ENCODE assay signal across 23 cellular contexts in the genomic region with DNA sequence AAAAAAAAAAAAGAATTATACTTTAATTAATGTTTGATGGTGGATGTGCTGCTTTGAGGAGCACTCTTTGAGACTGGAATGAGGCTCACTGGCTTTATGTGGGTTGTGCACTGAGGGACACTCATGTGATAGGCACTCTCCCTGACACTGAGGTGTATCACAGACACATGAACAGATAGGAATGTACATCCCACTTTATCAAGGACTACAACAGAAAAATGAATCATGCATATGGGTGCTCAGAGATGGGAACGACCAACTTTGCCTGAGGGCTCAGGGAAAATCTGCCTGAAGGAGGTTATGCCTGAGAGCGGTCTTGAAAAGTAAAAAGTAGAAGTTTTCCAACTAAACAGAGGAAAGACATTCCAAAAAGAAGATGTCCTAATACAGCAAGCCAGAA.
DNase-seq lines count a peak whose midpoint lies in the region; ATAC-seq and TF ChIP-seq lines count a peak whose summit lies in the region.
"Had no signal": no experiment of that assay in that cellular context is flagged by ENCODE, and none has a peak within 500 bp of the region (broad histone marks: within the 10 kb centered on the region; RNA-seq: fewer than 3 reads in every experiment).

No MANE protein-coding gene starts in this region.

- H3K27me3 ChIP-seq in brain microvascular endothelial cell (replicated peaks) = no peaks in the 10 kb centered on the region
- H3K27me3 ChIP-seq: esophagus muscularis mucosa, MG63, uterus had no signal

- H3K4me1 Mint-ChIP-seq in nephron progenitor cell = peaks cover 61% of the 10 kb centered on the region
- H3K4me1 Mint-ChIP-seq: natural killer cell; stimulated activated effector memory CD8-positive, alpha-beta T cell treated with anti-CD3 and anti-CD28 coated beads, Interleukin-12 subunit alpha, Interleukin-12 subunit beta, amount 100 ng/mL, for 72 hours had no signal

- no peaks in the 10 kb centered on the region for H3K36me3 ChIP-seq in brain microvascular endothelial cell (replicated peaks)
- H3K36me3 ChIP-seq: esophagus muscularis mucosa, MG63, uterus had no signal

- peak overlapping the region; percentile 21 for H3K4me3 Mint-ChIP-seq in nephron progenitor cell
- H3K4me3 Mint-ChIP-seq: activated naive CD8-positive, alpha-beta T cell; activated T-cell treated with anti-CD3 and anti-CD28 coated beads, Interleukin-2, amount 50 U/mL, for 24 hours; natural killer cell; stimulated activated effector memory CD8-positive, alpha-beta T cell treated with anti-CD3 and anti-CD28 coated beads, Interleukin-12 subunit alpha, Interleukin-12 subunit beta, amount 100 ng/mL, for 72 hours had no signal

- H3K27ac Mint-ChIP-seq in nephron progenitor cell = no peak overlapping the region
- H3K27ac Mint-ChIP-seq: activated naive CD8-positive, alpha-beta T cell; activated T-cell treated with anti-CD3 and anti-CD28 coated beads, Interleukin-2, amount 50 U/mL, for 24 hours; natural killer cell; stimulated activated effector memory CD8-positive, alpha-beta T cell treated with anti-CD3 and anti-CD28 coated beads, Interleukin-12 subunit alpha, Interleukin-12 subunit beta, amount 100 ng/mL, for 72 hours had no signal

- in situ Hi-C loops in brain microvascular endothelial cell (cut with HindIII; ENCODE audit: low pct_ligation_motif_present, low sequenced_read_pairs) = no loop called here

- no peak overlapping the region for H3K4me3 ChIP-seq in brain microvascular endothelial cell (ENCODE audit: low read depth, low read length)
- H3K4me3 ChIP-seq: esophagus muscularis mucosa, MG63, uterus had no signal

- ATAC-seq in GM21737 (IDR thresholded peaks at IDR 0.05; ENCODE audit: unreplicated experiment) (no peak), omental fat pad (ENCODE audit: low FRiP score) (no peak)
- ATAC-seq: left colon; natural killer cell; Right ventricle myocardium inferior; stimulated activated effector memory CD8-positive, alpha-beta T cell treated with anti-CD3 and anti-CD28 coated beads, Interleukin-12 subunit alpha, Interleukin-12 subunit beta, amount 100 ng/mL, for 72 hours had no signal

- H3K27me3 Mint-ChIP-seq in nephron progenitor cell (ENCODE audit: low read depth, poor library complexity) = peaks cover 3% of the 10 kb centered on the region
- H3K27me3 Mint-ChIP-seq: activated naive CD8-positive, alpha-beta T cell; activated T-cell treated with anti-CD3 and anti-CD28 coated beads, Interleukin-2, amount 50 U/mL, for 24 hours had no signal

- peaks cover 4% of the 10 kb centered on the region for H3K9me3 Mint-ChIP-seq in nephron progenitor cell
- H3K9me3 Mint-ChIP-seq: activated T-cell treated with anti-CD3 and anti-CD28 coated beads, Interleukin-2, amount 50 U/mL, for 24 hours; natural killer cell; stimulated activated effector memory CD8-positive, alpha-beta T cell treated with anti-CD3 and anti-CD28 coated beads, Interleukin-12 subunit alpha, Interleukin-12 subunit beta, amount 100 ng/mL, for 72 hours had no signal

- H3K27ac ChIP-seq in brain microvascular endothelial cell = no peak overlapping the region
- H3K27ac ChIP-seq: esophagus muscularis mucosa, uterus had no signal

- peaks cover 5% of the 10 kb centered on the region for H3K36me3 Mint-ChIP-seq in nephron progenitor cell (ENCODE audit: low read depth)
- H3K36me3 Mint-ChIP-seq: activated naive CD8-positive, alpha-beta T cell; natural killer cell; stimulated activated effector memory CD8-positive, alpha-beta T cell treated with anti-CD3 and anti-CD28 coated beads, Interleukin-12 subunit alpha, Interleukin-12 subunit beta, amount 100 ng/mL, for 72 hours had no signal

- TF ChIP-seq CTCF in brain microvascular endothelial cell (IDR thresholded peaks at IDR 0.05; ENCODE audit: low read depth, low read length, missing control alignments) = no peak
- TF ChIP-seq CTCF in nephron progenitor cell (IDR thresholded peaks at IDR 0.05) = no peak
- TF ChIP-seq CTCF in omental fat pad (IDR thresholded peaks at IDR 0.05) = no peak

- DNase-seq in EL (peak; percentile 93), M059J (ENCODE audit: low read depth) (peak; percentile 82), brain microvascular endothelial cell (peak; percentile 43), nephron progenitor cell (no peak), HPDE6-E6E7 (ENCODE audit: extremely low spot score) (no peak), T-helper 9 cell (no peak), omental fat pad (ENCODE audit: low spot score) (no peak)
- DNase-seq: activated CD4-positive, alpha-beta T cell treated with anti-CD3 and anti-CD28 coated beads for 1 hour; activated T-cell treated with anti-CD3 and anti-CD28 coated beads, Interleukin-2, amount 50 U/mL, for 24 hours; effector CD8-positive, alpha-beta T cell; H7; left colon; MG63; natural killer cell; NCI-H146; NCI-H524; posterior cingulate gyrus; uterus had no signal

Comparison
In these comparisons a context has a peak if more than half of its experiments do, and no peak if none do; other contexts are left out.
1. DNase-seq: peak in EL (single experiment), M059J (single experiment) and brain microvascular endothelial cell (single experiment); none in nephron progenitor cell (single experiment), HPDE6-E6E7 (single experiment), T-helper 9 cell (single experiment) and omental fat pad (single experiment).